In the genomic region with DNA sequence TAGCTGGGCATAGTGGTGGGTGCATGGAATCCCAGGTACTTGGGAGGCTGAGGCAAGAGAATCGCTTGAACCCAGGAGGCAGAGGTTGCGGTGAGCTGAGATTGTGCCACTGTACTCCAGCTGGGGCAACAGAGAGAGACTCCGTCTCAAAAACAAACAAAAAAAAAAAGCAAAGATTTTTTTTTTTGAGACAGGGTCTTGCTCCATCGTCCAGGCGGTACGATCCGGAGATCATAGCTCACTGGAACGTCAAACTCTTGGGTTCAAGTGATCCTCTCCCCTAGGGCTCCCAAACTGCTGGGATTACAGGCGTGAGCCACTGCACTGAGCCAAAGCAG, we compare ENCODE assay signal across 31 cellular contexts.
"Had no signal": no experiment of that assay in that cellular context is flagged by ENCODE, and none has a peak within 500 bp of the region (broad histone marks: within the 10 kb centered on the region; RNA-seq: fewer than 3 reads in every experiment).

No MANE protein-coding gene starts in this region.

- DNase-seq: naive thymus-derived CD8-positive, alpha-beta T cell; occipital lobe; ovary; posterior cingulate gyrus; psoas muscle; right cardiac atrium; spleen; stimulated activated CD4-positive, alpha-beta T cell treated with anti-CD3 and anti-CD28 coated beads, Interleukin-12 subunit alpha, Interleukin-12 subunit beta, amount 100 ng/mL, for 4 hours; stimulated activated CD4-positive, alpha-beta T cell treated with anti-CD3 and anti-CD28 coated beads, Interleukin-1b, Interleukin-23, amount 100 ng/mL, for 48 hours; stimulated activated CD4-positive, alpha-beta T cell treated with anti-CD3 and anti-CD28 coated beads, Interleukin-4, amount 100 ng/mL, for 1 hour; stimulated activated CD4-positive, alpha-beta T cell treated with anti-CD3 and anti-CD28 coated beads, Interleukin-4, amount 100 ng/mL, for 4 hours; stimulated activated CD8-positive, alpha-beta memory T cell treated with anti-CD3 and anti-CD28 coated beads, Interleukin-4, amount 100 ng/mL, for 48 hours; stimulated activated naive CD4-positive, alpha-beta T cell; stimulated activated naive CD8-positive, alpha-beta T cell treated with anti-CD3 and anti-CD28 coated beads, Interleukin-15, amount 100 ng/mL, for 72 hours; stimulated activated naive CD8-positive, alpha-beta T cell treated with anti-CD3 and anti-CD28 coated beads, Interleukin-15, Interleukin-2, amounts not matched to agents 100 U/mL and 50 U/mL, for 24 hours; substantia nigra; testis; tibial artery; transverse colon; upper lobe of right lung; uterus had no signal

- H3K27ac ChIP-seq: neural progenitor cell, ovary, parathyroid adenoma, psoas muscle, skin epidermis, spleen, suprapubic skin, testis, tibial artery, transverse colon, upper lobe of right lung, uterus had no signal

- ATAC-seq: naive thymus-derived CD8-positive, alpha-beta T cell; right cardiac atrium; sciatic nerve; stimulated activated memory B cell treated with anti-CD40 and anti-IgM and Interleukin-4, amounts not matched to agents 10 μg/mL and 1 μg/mL and 100 μg/mL, for 72 hours; stimulated activated naive CD8-positive, alpha-beta T cell treated with anti-CD3 and anti-CD28 coated beads, Interleukin-15, amount 100 ng/mL, for 72 hours; stimulated activated naive CD8-positive, alpha-beta T cell treated with anti-CD3 and anti-CD28 coated beads, Interleukin-15, Interleukin-2, amounts not matched to agents 100 U/mL and 50 U/mL, for 24 hours had no signal

- H3K36me3 ChIP-seq: ovary, uterus had no signal

- H3K9me3 ChIP-seq: ovary, psoas muscle, spleen, suprapubic skin, testis, tibial artery, transverse colon, upper lobe of right lung, uterus had no signal

- H3K36me3 Mint-ChIP-seq: natural killer cell treated with Interleukin-12 subunit alpha and Interleukin-12 subunit beta and Interleukin-15 and Interleukin-18, amount 100 ng/mL, for 72 hours had no signal

- H3K4me2 ChIP-seq: neural progenitor cell, smooth muscle cell had no signal

- H3K4me1 ChIP-seq: parathyroid adenoma, spleen, testis, uterus had no signal

- H3K27me3 ChIP-seq: neural progenitor cell, ovary, spleen, suprapubic skin, testis, tibial artery, transverse colon, upper lobe of right lung, uterus had no signal

- H3K27ac Mint-ChIP-seq: natural killer cell treated with Interleukin-12 subunit alpha and Interleukin-12 subunit beta and Interleukin-15 and Interleukin-18, amount 100 ng/mL, for 72 hours; neural progenitor cell; progenitor cell of endocrine pancreas; stimulated activated memory B cell treated with anti-CD40 and anti-IgM and Interleukin-4, amounts not matched to agents 10 μg/mL and 1 μg/mL and 100 μg/mL, for 72 hours; stimulated activated naive CD8-positive, alpha-beta T cell treated with anti-CD3 and anti-CD28 coated beads, Interleukin-15, amount 100 ng/mL, for 72 hours; type B pancreatic cell had no signal

- H3K9me3 Mint-ChIP-seq: naive thymus-derived CD8-positive, alpha-beta T cell; natural killer cell treated with Interleukin-12 subunit alpha and Interleukin-12 subunit beta and Interleukin-15 and Interleukin-18, amount 100 ng/mL, for 72 hours; neural progenitor cell; stimulated activated memory B cell treated with anti-CD40 and anti-IgM and Interleukin-4, amounts not matched to agents 10 μg/mL and 1 μg/mL and 100 μg/mL, for 72 hours; stimulated activated naive CD8-positive, alpha-beta T cell treated with anti-CD3 and anti-CD28 coated beads, Interleukin-15, amount 100 ng/mL, for 72 hours; type B pancreatic cell had no signal

- H3K4me3 ChIP-seq: neural progenitor cell, ovary, psoas muscle, skin epidermis, smooth muscle cell, spleen, suprapubic skin, testis, tibial artery, transverse colon, upper lobe of right lung, uterus had no signal

- H3K4me3 Mint-ChIP-seq: naive thymus-derived CD8-positive, alpha-beta T cell; natural killer cell treated with Interleukin-12 subunit alpha and Interleukin-12 subunit beta and Interleukin-15 and Interleukin-18, amount 100 ng/mL, for 72 hours; neural progenitor cell; stimulated activated memory B cell treated with anti-CD40 and anti-IgM and Interleukin-4, amounts not matched to agents 10 μg/mL and 1 μg/mL and 100 μg/mL, for 72 hours; stimulated activated naive CD8-positive, alpha-beta T cell treated with anti-CD3 and anti-CD28 coated beads, Interleukin-15, amount 100 ng/mL, for 72 hours; type B pancreatic cell had no signal

- H2AFZ ChIP-seq: neural progenitor cell, parathyroid adenoma had no signal

- H3K9ac ChIP-seq: neural progenitor cell, parathyroid adenoma had no signal

- H3K79me2 ChIP-seq: parathyroid adenoma had no signal

- H3K4me1 Mint-ChIP-seq: stimulated activated memory B cell treated with anti-CD40 and anti-IgM and Interleukin-4, amounts not matched to agents 10 μg/mL and 1 μg/mL and 100 μg/mL, for 72 hours; stimulated activated naive CD8-positive, alpha-beta T cell treated with anti-CD3 and anti-CD28 coated beads, Interleukin-15, amount 100 ng/mL, for 72 hours had no signal

- H3K27me3 Mint-ChIP-seq: naive thymus-derived CD8-positive, alpha-beta T cell; natural killer cell treated with Interleukin-12 subunit alpha and Interleukin-12 subunit beta and Interleukin-15 and Interleukin-18, amount 100 ng/mL, for 72 hours; progenitor cell of endocrine pancreas; stimulated activated memory B cell treated with anti-CD40 and anti-IgM and Interleukin-4, amounts not matched to agents 10 μg/mL and 1 μg/mL and 100 μg/mL, for 72 hours; stimulated activated naive CD8-positive, alpha-beta T cell treated with anti-CD3 and anti-CD28 coated beads, Interleukin-15, amount 100 ng/mL, for 72 hours; type B pancreatic cell had no signal
